ENCODE assay signal across 24 cellular contexts in the genomic region with DNA sequence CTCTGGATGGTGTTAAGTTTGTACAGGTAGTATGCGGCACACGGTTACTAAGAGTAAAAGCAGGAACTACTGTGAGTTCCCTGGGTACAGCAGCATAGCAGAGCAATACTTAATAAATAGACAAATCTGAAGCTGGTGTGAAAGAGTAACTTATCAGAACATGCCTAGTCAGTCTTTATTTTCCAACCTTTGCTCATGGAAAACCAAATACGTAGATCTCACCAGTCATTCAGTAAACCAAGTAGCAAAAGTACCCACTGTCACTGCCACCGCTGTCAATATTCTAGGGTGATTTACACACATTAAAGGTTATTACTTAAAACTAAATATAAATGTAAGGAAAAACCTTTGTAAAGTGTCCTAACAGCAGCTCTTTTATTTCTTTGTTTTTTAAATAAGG. TPM values are rescaled to one million over a fixed set of nuclear protein-coding genes. Genes with fewer than 3 reads are reported as not detected.
DNase-seq lines count a peak whose midpoint lies in the region; ATAC-seq, FAIRE-seq and TF ChIP-seq lines count a peak whose summit lies in the region.
"Had no signal": no experiment of that assay in that cellular context is flagged by ENCODE, and none has a peak within 500 bp of the region (broad histone marks: within the 10 kb centered on the region; RNA-seq: fewer than 3 reads in every experiment).

No MANE protein-coding gene starts in this region.

- no peaks in the 10 kb centered on the region for H4K20me1 ChIP-seq in HepG2 (ENCODE audit: insufficient read depth, low read length)
- H4K20me1 ChIP-seq: BLaER1 treated with 17β-estradiol and CSF1 and Interleukin-3, amounts not matched to agents 10 nM and 100 nM had no signal

- TF ChIP-seq CTCF in liver (IDR thresholded peaks at IDR 0.05; ENCODE audit: low read depth, low read length, missing input control) (no peak), HepG2 (CRISPR knock-in tag; IDR thresholded peaks at IDR 0.05) (no peak), progenitor cell of endocrine pancreas (IDR thresholded peaks at IDR 0.05; ENCODE audit: unreplicated experiment) (no peak)

- no peak overlapping the region for H3K4me3 Mint-ChIP-seq in progenitor cell of endocrine pancreas (ENCODE audit: low read depth)
- H3K4me3 Mint-ChIP-seq: CD4-positive, alpha-beta memory T cell; GM23338; H9 had no signal

- H3K4me3 ChIP-seq in liver (ENCODE audit: low read depth in 1 of 3, low read length in 3 of 3) (no peak overlapping the region), HepG2 (replicated peaks in 1 of 3; ENCODE audit: insufficient read depth in 1 of 3, low read depth in 2 of 3, low read length in 3 of 3) (no peak overlapping the region)
- H3K4me3 ChIP-seq: A549; BLaER1 treated with 17β-estradiol and CSF1 and Interleukin-3, amounts not matched to agents 10 nM and 100 nM; GM23338 had no signal

- no peak for TF ChIP-seq RAD21 in liver (IDR thresholded peaks at IDR 0.05)
- TF ChIP-seq RAD21 in HepG2 (CRISPR knock-in tag; IDR thresholded peaks at IDR 0.05), result no peak

- no peaks in the 10 kb centered on the region for H3K27me3 ChIP-seq in liver (ENCODE audit: control insufficient read depth in 4 of 4, insufficient read depth in 4 of 4, low read length in 3 of 4)
- H3K27me3 ChIP-seq in HepG2 (ENCODE audit: control insufficient read depth in 1 of 2, insufficient read depth in 2 of 2, low read length in 2 of 2), result no peaks in the 10 kb centered on the region
- H3K27me3 ChIP-seq: BE2C; BLaER1 treated with 17β-estradiol and CSF1 and Interleukin-3, amounts not matched to agents 10 nM and 100 nM had no signal

- 85% methylated on average over 4 of the region's 4 CpGs for WGBS in liver
- 90% methylated on average over 4 of the region's 4 CpGs for WGBS in HepG2 (ENCODE audit: low lambda C conversion rate)

- H3K9ac ChIP-seq in liver (ENCODE audit: low read depth in 1 of 2, low read length in 2 of 2) (no peak overlapping the region), HepG2 (ENCODE audit: insufficient read depth, low read depth, low read length) (no peak overlapping the region)
- H3K9ac ChIP-seq: BLaER1 treated with 17β-estradiol and CSF1 and Interleukin-3, amounts not matched to agents 10 nM and 100 nM had no signal

- TF ChIP-seq EP300 in HepG2 (IDR thresholded peaks at IDR 0.05; ENCODE audit: low read depth in 2 of 2, low read length in 2 of 2), result no peak
- TF ChIP-seq EP300 in HepG2 (CRISPR knock-in tag; IDR thresholded peaks at IDR 0.05; ENCODE audit: borderline replicate concordance), result no peak

- H3K9me3 ChIP-seq in liver (ENCODE audit: control insufficient read depth in 4 of 4, low read length in 3 of 4) (no peaks in the 10 kb centered on the region), HepG2 (ENCODE audit: low read length) (no peaks in the 10 kb centered on the region)
- H3K9me3 ChIP-seq: A549; BE2C; BLaER1 treated with 17β-estradiol and CSF1 and Interleukin-3, amounts not matched to agents 10 nM and 100 nM had no signal

- intact Hi-C loops in HepG2 (cut with micrococcal nuclease; ENCODE audit: unreplicated experiment), result no loop called here

- POLR2A ChIA-PET in HepG2 (lab: Yijun Ruan, JAX), result no interaction called here

- no peaks in the 10 kb centered on the region for H3K27me3 Mint-ChIP-seq in progenitor cell of endocrine pancreas
- H3K27me3 Mint-ChIP-seq: CD4-positive, alpha-beta memory T cell had no signal

- H3K36me3 Mint-ChIP-seq in progenitor cell of endocrine pancreas (ENCODE audit: insufficient read depth), result peaks cover 37% of the 10 kb centered on the region

- CTCF ChIA-PET in HepG2 (lab: Yijun Ruan, JAX; ENCODE audit: low intra/inter-chr PET ratio, low total read pairs), result no interaction called here

- BruUV-seq in HepG2 (replicated peaks; lab: Mats Ljungman, UMichigan), result no TSS peak

- no peak overlapping the region for H2AFZ ChIP-seq in HepG2 (ENCODE audit: low read length)
- H2AFZ ChIP-seq: GM23338 had no signal

- no peak for TF ChIP-seq POLR2A in HepG2 (IDR thresholded peaks at IDR 0.05; ENCODE audit: insufficient read depth in 1 of 2, low read depth in 2 of 2, low read length in 2 of 2)

- H3K4me2 ChIP-seq in HepG2 (ENCODE audit: low read depth, low read length), result no peak overlapping the region
- H3K4me2 ChIP-seq: A549; BLaER1 treated with 17β-estradiol and CSF1 and Interleukin-3, amounts not matched to agents 10 nM and 100 nM; GM23338 had no signal

- no peaks in the 10 kb centered on the region for H3K79me2 ChIP-seq in HepG2 (ENCODE audit: insufficient read depth, low read length)

- FAIRE-seq in HepG2 (lab: Jason Lieb, UNC), result no peak
- peak; percentile 74 for FAIRE-seq in islet of Langerhans (lab: Jason Lieb, UNC)
- FAIRE-seq: A549, GM12891, GM18507 had no signal

- DNase-seq in HepG2 (ENCODE audit: low spot score), result no peak
- DNase-seq in progenitor cell of endocrine pancreas (ENCODE audit: low spot score, unreplicated experiment), result no peak
- DNase-seq in NCI-H524 treated with DMSO at 0.1 percent for 48 hours (lab: John Stamatoyannopoulos, UW), result no peak
- no peak for DNase-seq in C1 segment of cervical spinal cord (lab: John Stamatoyannopoulos, UW)
- DNase-seq: 8988T; ACHN; AML-193; BE2C; Calu3; CD4-positive, alpha-beta memory T cell; COR-L47; DMS53; DMS79 treated with DMSO at 0.1 percent for 48 hours; GF-D8; H9 had no signal

- H3K27ac Mint-ChIP-seq in progenitor cell of endocrine pancreas, result peak overlapping the region; percentile 20
- H3K27ac Mint-ChIP-seq: GM23338 had no signal

- no peaks in the 10 kb centered on the region for H3K4me1 ChIP-seq in liver (ENCODE audit: control insufficient read depth in 4 of 4, insufficient read depth in 4 of 4, low read length in 3 of 4)
- no peaks in the 10 kb centered on the region for H3K4me1 ChIP-seq in HepG2 (ENCODE audit: insufficient read depth, low read length)
- H3K4me1 ChIP-seq: A549; BE2C; BLaER1 treated with 17β-estradiol and CSF1 and Interleukin-3, amounts not matched to agents 10 nM and 100 nM had no signal

- in situ Hi-C loops in HepG2 (cut with HindIII; ENCODE audit: extremely low pct_ligation_motif_present, low pct_unique_long_range_greater_than_20kb), result no loop called here

- ATAC-seq in HepG2, result no peak
- ATAC-seq: A549, GM23338, HCT116 had no signal

- H3K36me3 ChIP-seq in liver (ENCODE audit: control insufficient read depth in 4 of 4, insufficient read depth in 3 of 4, low read depth in 1 of 4, low read length in 3 of 4) (peaks cover 10 to 55% (median 35%) of the 10 kb centered on the region in 4 donors), HepG2 (replicated peaks in 1 of 2; ENCODE audit: control insufficient read depth in 1 of 2, insufficient read depth in 2 of 2, low read length in 2 of 2) (peaks cover 17 to 63% of the 10 kb centered on the region in 2 experiments; a peak in 4 of 5 replicates)
- H3K36me3 ChIP-seq: BE2C had no signal

- no peaks in the 10 kb centered on the region for H3K9me3 Mint-ChIP-seq in progenitor cell of endocrine pancreas (ENCODE audit: low read depth)
- H3K9me3 Mint-ChIP-seq: CD4-positive, alpha-beta memory T cell; GM23338 had no signal

- H3K4me1 Mint-ChIP-seq in progenitor cell of endocrine pancreas (ENCODE audit: low read depth), result no peaks in the 10 kb centered on the region
- H3K4me1 Mint-ChIP-seq: CD4-positive, alpha-beta memory T cell; GM23338; H9 had no signal

- H3K27ac ChIP-seq in liver (ENCODE audit: low read depth in 1 of 2, low read length in 2 of 2) (no peak overlapping the region), HepG2 (ENCODE audit: extremely low read length, insufficient read depth, low read length) (no peak overlapping the region)
- H3K27ac ChIP-seq: A549; BLaER1 treated with 17β-estradiol and CSF1 and Interleukin-3, amounts not matched to agents 10 nM and 100 nM had no signal

TF ChIP-seq in liver, 16 proteins besides CTCF, POLR2A, EP300 and RAD21 (continues in another document):
- TF ChIP-seq RXRA (IDR thresholded peaks at IDR 0.05) (peak; percentile 14 to 36), FOXA1 (IDR thresholded peaks at IDR 0.05) (no peak)
- TF ChIP-seq, protein P1, sequence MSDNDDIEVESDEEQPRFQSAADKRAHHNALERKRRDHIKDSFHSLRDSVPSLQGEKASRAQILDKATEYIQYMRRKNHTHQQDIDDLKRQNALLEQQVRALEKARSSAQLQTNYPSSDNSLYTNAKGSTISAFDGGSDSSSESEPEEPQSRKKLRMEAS (IDR thresholded peaks at IDR 0.05), result no peak

TF ChIP-seq in HepG2, 621 proteins besides CTCF, POLR2A, EP300 and RAD21 (continues in another document):
- TF ChIP-seq NFKB2 (CRISPR knock-in tag; IDR thresholded peaks at IDR 0.05; ENCODE audit: borderline replicate concordance), result no peak
- TF ChIP-seq KDM2A (CRISPR knock-in tag; IDR thresholded peaks at IDR 0.05; ENCODE audit: borderline replicate concordance, low read depth), result no peak
- no peak for TF ChIP-seq KDM4B (CRISPR knock-in tag; IDR thresholded peaks at IDR 0.05)
- TF ChIP-seq BRCA1 (CRISPR knock-in tag; IDR thresholded peaks at IDR 0.05), result no peak
- no peak for TF ChIP-seq ZNF720 (CRISPR knock-in tag; IDR thresholded peaks at IDR 0.05)

RNA-seq across cellular contexts. Expression of a gene that starts 35.0 kb away (rescaled TPM):
- total RNA-seq in liver (under 1 TPM; 0.17 to 0.42 TPM), HepG2 (2016; rRNA removed; fragmentation: Illumina TruSeq; extraction: Trizol) (not detected in 2 replicates), progenitor cell of endocrine pancreas (not detected in 2 replicates)
- polyA plus RNA-seq in liver (under 1 TPM; 0.24 to 0.33 TPM), HepG2 (2011; rRNA removed) (not detected in 2 replicates)
- not detected in 2 replicates for total RNA-seq in HepG2 (2016; cell fraction: cytosol; rRNA removed; fragmentation: Illumina TruSeq; extraction: Trizol; ENCODE audit: low read depth)
- not detected in 2 replicates for total RNA-seq in HepG2 (2016; cell fraction: insoluble cytoplasmic fraction; rRNA removed; fragmentation: Illumina TruSeq; extraction: Trizol)
- not detected in 2 replicates for total RNA-seq in HepG2 (2016; cell fraction: membrane; rRNA removed; fragmentation: Illumina TruSeq; extraction: Trizol)
- total RNA-seq in HepG2 (2016; cell fraction: nucleus; rRNA removed; fragmentation: Illumina TruSeq; extraction: Trizol), result not detected in 2 replicates
- polyA plus RNA-seq in HepG2 (2011; cell fraction: cytosol; rRNA removed), result not detected in 2 replicates
- polyA plus RNA-seq in HepG2 (2011; cell fraction: nucleus; rRNA removed), result not detected in 2 replicates
- polyA plus RNA-seq in HepG2 (2012), result not detected in 2 replicates
- polyA plus RNA-seq in HepG2 (2016; cell fraction: cytosol; fragmentation: Illumina TruSeq; extraction: Trizol; ENCODE audit: low read depth), result not detected in 2 replicates
- not detected in 2 replicates for polyA plus RNA-seq in HepG2 (2016; cell fraction: insoluble cytoplasmic fraction; fragmentation: Illumina TruSeq; extraction: Trizol; ENCODE audit: low read depth)
- polyA plus RNA-seq in HepG2 (2016; cell fraction: membrane; fragmentation: Illumina TruSeq; extraction: Trizol; ENCODE audit: low read depth), result not detected in 2 replicates
- not detected in 2 replicates for polyA plus RNA-seq in HepG2 (2016; cell fraction: nucleus; fragmentation: Illumina TruSeq; extraction: Trizol; ENCODE audit: insufficient read depth, low read depth)
- polyA minus RNA-seq in HepG2 (2011; rRNA and poly(A)+ RNA removed; ENCODE audit: low replicate concordance), result not detected in 2 replicates
- polyA minus RNA-seq in HepG2 (2011; cell fraction: cytosol; rRNA and poly(A)+ RNA removed), result not detected in 2 replicates
- polyA minus RNA-seq in HepG2 (2011; cell fraction: nucleus; rRNA and poly(A)+ RNA removed), result not detected in 2 replicates
- total RNA-seq: CD4-positive, alpha-beta memory T cell; G401; GM23338 had no signal
- polyA plus RNA-seq: A549; CD4-positive, alpha-beta memory T cell had no signal
